In genomic region chr10:103193820-103194529, GRCh38 we compare ENCODE assay signal across 9 cellular contexts. TPM values are rescaled to one million over a fixed set of nuclear protein-coding genes. Genes with fewer than 3 reads are reported as not detected.
A peak's percentile ranks its signal among the peaks of the same experiment; 100 is the strongest.
DNase-seq lines count a peak whose midpoint lies in the region; ATAC-seq and TF ChIP-seq lines count a peak whose summit lies in the region.
"Had no signal": no experiment of that assay in that cellular context is flagged by ENCODE, and none has a peak within 500 bp of the region (broad histone marks: within the 10 kb centered on the region; RNA-seq: fewer than 3 reads in every experiment).

No MANE protein-coding gene starts in this region.

- no peak overlapping the region for H3K27ac ChIP-seq in CD8-positive, alpha-beta T cell (ENCODE audit: low read depth, low read length)
- peak overlapping the region; percentile 47 to 99 for H3K27ac ChIP-seq in ascending aorta

- H3K9me3 Mint-ChIP-seq in CD8-positive, alpha-beta T cell = no peaks in the 10 kb centered on the region
- H3K9me3 Mint-ChIP-seq in memory B cell = no peaks in the 10 kb centered on the region

- no peak for TF ChIP-seq CTCF in CD8-positive, alpha-beta T cell (IDR thresholded peaks at IDR 0.05)
- TF ChIP-seq CTCF in ascending aorta (IDR thresholded peaks at IDR 0.05) = no peak

- H3K27ac Mint-ChIP-seq in CD8-positive, alpha-beta T cell = peak overlapping the region; percentile 87
- H3K27ac Mint-ChIP-seq in memory B cell = peak overlapping the region; percentile 99

- H3K4me3 ChIP-seq in CD8-positive, alpha-beta T cell (ENCODE audit: low read depth, low read length) = no peak overlapping the region
- H3K4me3 ChIP-seq in ascending aorta = peak overlapping the region; percentile 84 to 93

- CTCF ChIA-PET in CD8-positive, alpha-beta T cell (lab: Charles Lee) = interaction anchor here (1.1 to 3.0 kb wide), 4 partner anchors 10 to 276 kb away, joined by 3 to 15 read pairs (median 7); partner anchors contain the start of gene CNNM2

- H3K36me3 Mint-ChIP-seq in CD8-positive, alpha-beta T cell = peaks cover 10% of the 10 kb centered on the region
- H3K36me3 Mint-ChIP-seq in memory B cell = peaks cover 3% of the 10 kb centered on the region

- DNase-seq in CD8-positive, alpha-beta T cell = no peak
- DNase-seq in ascending aorta (ENCODE audit: low spot score in 2 of 2) (peak in 1 of 2 donors; percentile 77), memory B cell (ENCODE audit: low spot score in 2 of 2) (peak; percentile 4 to 18), A172 (ENCODE audit: low spot score) (no peak), NCI-H69 (lab: John Stamatoyannopoulos, UW) (no peak), NCI-H510A treated with DMSO at 0.1 percent for 48 hours (lab: John Stamatoyannopoulos, UW) (no peak)

- no peak for ATAC-seq in CD8-positive, alpha-beta T cell
- ATAC-seq in HG03378 (IDR thresholded peaks at IDR 0.05; ENCODE audit: unreplicated experiment) (peak; percentile 47), memory B cell (ENCODE audit: low read depth) (peak; percentile 20), HG03432 (IDR thresholded peaks at IDR 0.05; ENCODE audit: unreplicated experiment) (no peak)

- no peaks in the 10 kb centered on the region for H3K27me3 Mint-ChIP-seq in CD8-positive, alpha-beta T cell (ENCODE audit: low read depth)
- H3K27me3 Mint-ChIP-seq in memory B cell = no peaks in the 10 kb centered on the region

- no peaks in the 10 kb centered on the region for H3K27me3 ChIP-seq in CD8-positive, alpha-beta T cell (ENCODE audit: insufficient read depth, low read length)
- H3K27me3 ChIP-seq in ascending aorta = no peaks in the 10 kb centered on the region

- H3K36me3 ChIP-seq in CD8-positive, alpha-beta T cell (ENCODE audit: insufficient read depth, low read length) = no peaks in the 10 kb centered on the region
- H3K36me3 ChIP-seq in ascending aorta = no peaks in the 10 kb centered on the region

- H3K4me1 ChIP-seq in CD8-positive, alpha-beta T cell (ENCODE audit: insufficient read depth, low read length) = peaks cover 25% of the 10 kb centered on the region
- H3K4me1 ChIP-seq in ascending aorta = peaks cover 4 to 39% of the 10 kb centered on the region in 2 donors

- H3K4me3 Mint-ChIP-seq in CD8-positive, alpha-beta T cell = peak overlapping the region; percentile 97
- H3K4me3 Mint-ChIP-seq in memory B cell = peak overlapping the region; percentile 100

- intact Hi-C loops in CD8-positive, alpha-beta T cell (cut with DNase I, micrococcal nuclease) = loop anchor here (1.0 to 5.0 kb wide), 4 partner anchors 276 to 339 kb away; partner anchors contain the start of genes BORCS7 (in 1 of the 2) and CNNM2 (in 1 of the 2)
- intact Hi-C loops in ascending aorta (cut with DNase I) = loop anchor here (1.0 to 5.0 kb wide), 4 partner anchors 37 to 275 kb away; partner anchors contain the start of gene CNNM2

- H3K4me1 Mint-ChIP-seq in CD8-positive, alpha-beta T cell (ENCODE audit: low read depth) = peaks cover 29% of the 10 kb centered on the region
- peaks cover 24% of the 10 kb centered on the region for H3K4me1 Mint-ChIP-seq in memory B cell

- POLR2A ChIA-PET in CD8-positive, alpha-beta T cell (lab: Charles Lee) = no interaction called here

- H3K9me3 ChIP-seq in CD8-positive, alpha-beta T cell (ENCODE audit: low read length) = no peaks in the 10 kb centered on the region
- no peaks in the 10 kb centered on the region for H3K9me3 ChIP-seq in ascending aorta

RNA-seq across cellular contexts. Expression of gene NT5C2, which starts 0.9 kb away (rescaled TPM):
- total RNA-seq in CD8-positive, alpha-beta T cell = 10 to 100 TPM; 50.5 to 54.6 TPM
- total RNA-seq in ascending aorta = 25.9 TPM
- total RNA-seq in A172 (2014; rRNA removed; shearing (Covaris generic)) = 96.1 and 135 TPM in 2 replicates

RNA-seq across cellular contexts. Expression of gene RPEL1, which starts 51.7 kb away (rescaled TPM):
- not detected for total RNA-seq in CD8-positive, alpha-beta T cell
- not detected for total RNA-seq in ascending aorta
- total RNA-seq in A172 (2014; rRNA removed; shearing (Covaris generic)) = 0.05 and 0.17 TPM in 2 replicates
- total RNA-seq: left cardiac atrium had no signal

Comparison
In these comparisons a context has a peak if more than half of its experiments do, and no peak if none do; other contexts are left out.
1. ATAC-seq: peak in HG03378 (single experiment) and memory B cell (single experiment); none in CD8-positive, alpha-beta T cell (single experiment) and HG03432 (single experiment).
2. DNase-seq: peak in memory B cell (2 of 2); none in CD8-positive, alpha-beta T cell (0 of 7), A172 (single experiment), NCI-H69 (single experiment) and NCI-H510A treated with DMSO at 0.1 percent for 48 hours (single experiment).